In the genomic region with DNA sequence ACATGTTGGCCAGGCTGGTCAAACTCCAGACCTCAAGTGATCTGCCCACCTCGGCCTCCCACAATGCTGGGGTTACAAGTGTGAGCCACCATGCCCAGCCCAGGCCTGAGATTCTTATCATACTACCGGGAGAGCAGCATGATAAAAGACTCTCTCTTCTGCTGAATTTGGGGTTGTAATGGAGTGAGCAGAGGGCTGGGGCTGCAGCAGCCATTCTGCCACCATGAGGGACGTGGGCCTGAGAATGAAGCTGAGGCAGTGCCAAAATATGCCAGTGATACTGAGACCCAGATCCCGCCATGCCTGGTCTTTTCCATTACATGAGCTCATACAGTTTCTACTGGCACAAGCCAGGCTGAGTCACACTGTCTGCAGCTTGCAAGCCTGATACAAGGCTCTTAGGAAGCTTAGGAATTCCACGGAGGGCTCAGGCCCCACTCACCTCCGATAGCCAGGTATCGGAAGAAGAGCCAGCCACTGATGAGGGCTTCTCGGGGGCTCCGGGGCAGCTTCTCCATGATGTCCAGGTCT, we compare ENCODE assay signal across 1 cellular context.
TF ChIP-seq lines count a peak whose summit lies in the region.

No MANE protein-coding gene starts in this region.

TF ChIP-seq in endothelial cell of umbilical vein, 7 proteins besides CTCF, POLR2A, EP300 and RAD21:
- TF ChIP-seq, protein P1, sequence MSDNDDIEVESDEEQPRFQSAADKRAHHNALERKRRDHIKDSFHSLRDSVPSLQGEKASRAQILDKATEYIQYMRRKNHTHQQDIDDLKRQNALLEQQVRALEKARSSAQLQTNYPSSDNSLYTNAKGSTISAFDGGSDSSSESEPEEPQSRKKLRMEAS (IDR thresholded peaks at IDR 0.05; ENCODE audit: insufficient read depth, insufficient read length), result no peak
- TF ChIP-seq EZH2 (IDR thresholded peaks at IDR 0.05; ENCODE audit: borderline replicate concordance, low read depth, low read length, severe bottlenecking) (no peak), POLR2AphosphoS5 (IDR thresholded peaks at IDR 0.05; ENCODE audit: insufficient read depth, low read depth, low read length) (no peak), GATA2 (IDR thresholded peaks at IDR 0.05; ENCODE audit: insufficient read depth, insufficient read length, low read depth, low read length) (no peak), JUN (IDR thresholded peaks at IDR 0.05; ENCODE audit: borderline replicate concordance, insufficient read depth, insufficient read length, low read depth) (no peak), FOS (IDR thresholded peaks at IDR 0.05; ENCODE audit: borderline replicate concordance, insufficient read depth, low read length) (no peak), MYC (IDR thresholded peaks at IDR 0.05; ENCODE audit: low read depth, low read length) (no peak)
